23 cellular contexts compared by ENCODE assay signal in the genomic region with DNA sequence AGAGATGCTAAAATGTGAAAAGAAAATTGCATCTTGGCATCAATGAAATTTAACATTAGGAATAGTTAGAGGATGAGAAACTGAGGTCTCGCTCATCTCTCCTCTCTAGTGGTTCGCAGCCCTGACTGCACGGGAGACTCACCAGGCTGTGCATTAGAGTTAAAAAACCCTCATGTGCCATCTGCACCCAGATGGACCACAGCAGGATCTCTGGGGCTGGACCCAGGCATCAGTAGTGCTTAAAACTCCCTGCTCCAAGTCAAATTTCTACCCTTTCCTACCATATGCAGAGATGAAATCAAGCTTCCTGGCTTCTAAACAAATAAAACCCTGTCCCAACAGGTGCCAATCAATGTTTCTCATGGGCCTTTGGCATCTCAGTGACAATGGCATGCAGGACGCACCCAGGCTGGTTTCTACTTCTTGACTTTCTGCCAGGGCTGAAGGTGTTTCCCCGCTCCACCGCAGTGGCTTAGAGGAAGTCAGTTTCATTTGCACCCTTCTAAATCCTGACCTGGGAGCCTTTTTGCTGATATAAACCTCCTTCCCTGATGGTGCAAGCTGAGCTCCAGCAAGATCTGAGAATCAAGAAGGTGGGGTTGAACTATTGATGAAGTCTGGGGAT.
DNase-seq lines count a peak whose midpoint lies in the region; ATAC-seq and TF ChIP-seq lines count a peak whose summit lies in the region.
"Had no signal": no experiment of that assay in that cellular context is flagged by ENCODE, and none has a peak within 500 bp of the region (broad histone marks: within the 10 kb centered on the region; RNA-seq: fewer than 3 reads in every experiment).

No MANE protein-coding gene starts in this region.

- intact Hi-C loops in esophagus muscularis mucosa (cut with DNase I): no loop called here

- TF ChIP-seq POLR2A in esophagus muscularis mucosa (IDR thresholded peaks at IDR 0.05; ENCODE audit: low read depth): no peak

- in situ Hi-C loops in G401 (cut with HindIII; ENCODE audit: low sequenced_read_pairs): no loop called here
- in situ Hi-C loops in brain microvascular endothelial cell (cut with HindIII; ENCODE audit: low pct_ligation_motif_present, low sequenced_read_pairs): no loop called here

- no peaks in the 10 kb centered on the region for H3K9me3 Mint-ChIP-seq in osteocyte (ENCODE audit: unreplicated experiment)
- H3K9me3 Mint-ChIP-seq: GM23338 had no signal

- H3K36me3 Mint-ChIP-seq in osteocyte (ENCODE audit: unreplicated experiment): no peaks in the 10 kb centered on the region
- H3K36me3 Mint-ChIP-seq: CD14-positive monocyte had no signal

- no peaks in the 10 kb centered on the region for H3K4me1 Mint-ChIP-seq in osteocyte (ENCODE audit: unreplicated experiment)
- H3K4me1 Mint-ChIP-seq: B cell, CD14-positive monocyte had no signal

- DNase-seq in G401 (ENCODE audit: low spot score) (peak; percentile 75), RPMI8226 (peak; percentile 63), esophagus muscularis mucosa (ENCODE audit: extremely low spot score) (peak; percentile 12), osteocyte (ENCODE audit: extremely low spot score, unreplicated experiment) (peak; percentile 36), brain microvascular endothelial cell (no peak)
- DNase-seq in stimulated activated CD4-positive, alpha-beta T cell treated with anti-CD3 and anti-CD28 coated beads, Interleukin-15, amount 100 ng/mL, for 24 hours: no peak
- DNase-seq: DMS79, HCEC 1CT, NCI-H1092 treated with DMSO at 0.1 percent for 48 hours, NCI-H1436 treated with DMSO at 0.1 percent for 48 hours, NCI-H1930, NCI-H524 treated with DMSO at 0.1 percent for 48 hours, NCI-H82, Peyer's patch had no signal

- TF ChIP-seq EP300 in esophagus muscularis mucosa (IDR thresholded peaks at IDR 0.05): no peak

- no peaks in the 10 kb centered on the region for H3K9me3 ChIP-seq in esophagus muscularis mucosa
- H3K9me3 ChIP-seq: A549, Peyer's patch, SJSA1 had no signal

- H3K36me3 ChIP-seq in esophagus muscularis mucosa: no peaks in the 10 kb centered on the region
- H3K36me3 ChIP-seq in brain microvascular endothelial cell (replicated peaks): no peaks in the 10 kb centered on the region
- H3K36me3 ChIP-seq: Peyer's patch, SJSA1 had no signal

- no peaks in the 10 kb centered on the region for H3K4me1 ChIP-seq in esophagus muscularis mucosa
- H3K4me1 ChIP-seq: A549, Peyer's patch, SJSA1 had no signal

- H3K27me3 ChIP-seq in esophagus muscularis mucosa (peaks cover 0 to 15% (median 0%) of the 10 kb centered on the region in 4 donors), brain microvascular endothelial cell (replicated peaks) (no peaks in the 10 kb centered on the region)
- H3K27me3 ChIP-seq: Peyer's patch, SJSA1 had no signal

- no peak overlapping the region for H3K27ac ChIP-seq in esophagus muscularis mucosa (replicated peaks in 1 of 4)
- H3K27ac ChIP-seq in brain microvascular endothelial cell: no peak overlapping the region
- H3K27ac ChIP-seq: A549, Peyer's patch, SJSA1 had no signal

- no peak for TF ChIP-seq CTCF in esophagus muscularis mucosa (IDR thresholded peaks at IDR 0.05)
- no peak for TF ChIP-seq CTCF in osteocyte (IDR thresholded peaks at IDR 0.05)
- TF ChIP-seq CTCF in brain microvascular endothelial cell (IDR thresholded peaks at IDR 0.05; ENCODE audit: low read depth, low read length, missing control alignments): no peak

- peaks cover 3% of the 10 kb centered on the region for H3K27me3 Mint-ChIP-seq in osteocyte (ENCODE audit: unreplicated experiment)

- WGBS in esophagus muscularis mucosa: 68% methylated on average over 6 of the region's 6 CpGs

- no peak overlapping the region for H3K27ac Mint-ChIP-seq in osteocyte (ENCODE audit: unreplicated experiment)
- H3K27ac Mint-ChIP-seq: B cell, CD14-positive monocyte, GM23338 had no signal

- H3K4me3 Mint-ChIP-seq in osteocyte (ENCODE audit: unreplicated experiment): no peak overlapping the region
- H3K4me3 Mint-ChIP-seq: B cell, GM23338 had no signal

- ATAC-seq in HG03045 (IDR thresholded peaks at IDR 0.05; ENCODE audit: unreplicated experiment) (no peak), HG03159 (IDR thresholded peaks at IDR 0.05; ENCODE audit: unreplicated experiment) (no peak)
- ATAC-seq: A549, GM12878, GM23338, K562 had no signal

- H3K4me3 ChIP-seq in esophagus muscularis mucosa (no peak overlapping the region), brain microvascular endothelial cell (ENCODE audit: low read depth, low read length) (no peak overlapping the region)
- H3K4me3 ChIP-seq: A549, GM12878, GM23338, K562, Peyer's patch, SJSA1 had no signal

Comparison
In these comparisons a context has a peak if more than half of its experiments do, and no peak if none do; other contexts are left out.
1. DNase-seq: peak in G401 (single experiment), RPMI8226 (single experiment), esophagus muscularis mucosa (single experiment) and osteocyte (single experiment); none in stimulated activated CD4-positive, alpha-beta T cell treated with anti-CD3 and anti-CD28 coated beads, Interleukin-15, amount 100 ng/mL, for 24 hours (single experiment) and brain microvascular endothelial cell (single experiment).